In the genomic region with DNA sequence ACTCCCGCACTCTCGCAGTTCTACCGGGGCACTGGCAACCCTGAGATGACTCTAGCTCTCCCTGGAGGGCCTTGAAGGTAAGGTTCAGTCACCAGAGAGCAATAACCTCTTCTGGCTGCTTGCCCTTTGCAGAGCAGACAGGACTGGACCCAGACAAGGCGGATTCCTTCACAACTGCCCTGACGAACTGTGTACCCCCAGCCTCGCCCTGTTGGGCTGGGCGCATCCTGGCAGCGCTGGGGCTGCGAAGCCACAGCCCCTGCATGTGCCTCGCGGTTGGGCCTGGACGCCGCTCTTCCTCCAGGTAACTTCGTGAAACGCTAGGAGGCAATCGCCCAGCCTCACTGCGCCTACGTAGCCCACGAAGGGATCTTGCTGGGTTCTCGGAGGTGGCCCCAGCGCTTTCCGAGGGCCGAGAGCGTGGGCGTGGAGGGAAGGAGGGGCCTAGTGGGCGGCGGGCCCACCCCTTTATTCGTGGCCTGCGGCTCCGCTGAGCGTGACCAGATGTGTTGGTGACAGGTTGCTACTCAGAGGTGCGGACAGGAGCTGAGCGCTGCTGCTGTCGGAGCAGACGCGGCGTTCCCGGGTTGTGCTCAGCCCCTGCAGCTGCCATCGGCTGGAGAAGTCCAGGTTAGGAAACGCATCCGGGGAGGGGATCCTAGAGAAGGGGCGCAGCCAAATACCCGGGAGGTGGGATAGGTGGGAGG, we compare ENCODE assay signal across 8 cellular contexts. TPM values are rescaled to one million over a fixed set of nuclear protein-coding genes. Genes with fewer than 3 reads are reported as not detected.
DNase-seq lines count a peak whose midpoint lies in the region; ATAC-seq and TF ChIP-seq lines count a peak whose summit lies in the region.

No MANE protein-coding gene starts in this region.

- H3K4me3 ChIP-seq in A673 (ENCODE audit: low read depth, low read length, poor library complexity, severe bottlenecking) = peak overlapping the region; percentile 53
- H3K4me3 ChIP-seq in Loucy (ENCODE audit: low read length, poor library complexity, severe bottlenecking) = no peak overlapping the region
- no peak overlapping the region for H3K4me3 ChIP-seq in body of pancreas
- peak overlapping the region; percentile 63 for H3K4me3 ChIP-seq in lower lobe of right lung
- H3K4me3 ChIP-seq in tibial artery = peak overlapping the region; percentile 57 to 68
- no peak overlapping the region for H3K4me3 ChIP-seq in SJCRH30

- no peak overlapping the region for H3K4me2 ChIP-seq in Loucy (ENCODE audit: low read depth, low read length, poor library complexity, severe bottlenecking)

- no peaks in the 10 kb centered on the region for H4K20me1 ChIP-seq in Loucy (ENCODE audit: insufficient read depth, low read length, poor library complexity, severe bottlenecking)

- H2AFZ ChIP-seq in Loucy (ENCODE audit: low read length) = no peak overlapping the region

- no TSS peak for BruUV-seq in A673 (replicated peaks; lab: Mats Ljungman, UMichigan)

- WGBS in body of pancreas, 2 donors = 0 to 12% methylated on average over 2 to 19 of the region's 43 CpGs

- no peak overlapping the region for H3K9ac ChIP-seq in Loucy (ENCODE audit: low read depth, low read length, poor library complexity, severe bottlenecking)

- no peaks in the 10 kb centered on the region for H3K36me3 ChIP-seq in A673 (ENCODE audit: insufficient read depth, low read length, poor library complexity, severe bottlenecking)
- H3K36me3 ChIP-seq in Loucy (ENCODE audit: insufficient read depth, low read length) = no peaks in the 10 kb centered on the region
- no peaks in the 10 kb centered on the region for H3K36me3 ChIP-seq in body of pancreas (replicated peaks in 1 of 2; ENCODE audit: insufficient read depth in 1 of 2, low read depth in 2 of 2)
- H3K36me3 ChIP-seq in lower lobe of right lung = no peaks in the 10 kb centered on the region
- no peaks in the 10 kb centered on the region for H3K36me3 ChIP-seq in tibial artery
- H3K36me3 ChIP-seq in SJCRH30 = no peaks in the 10 kb centered on the region

- no peak for TF ChIP-seq POLR2A in body of pancreas (IDR thresholded peaks at IDR 0.05)

- POLR2A ChIA-PET in A673 (lab: Charles Lee; ENCODE audit: low non-redundant PET) = no interaction called here

- H3K27me3 ChIP-seq in A673 (replicated peaks; ENCODE audit: insufficient read depth, low read depth, low read length, poor library complexity) (peaks cover 21% of the 10 kb centered on the region), Loucy (ENCODE audit: insufficient read depth, low read length, poor library complexity, severe bottlenecking) (no peaks in the 10 kb centered on the region), body of pancreas (no peaks in the 10 kb centered on the region), lower lobe of right lung (ENCODE audit: low read depth) (peaks cover 5% of the 10 kb centered on the region), tibial artery (no peaks in the 10 kb centered on the region), SJCRH30 (no peaks in the 10 kb centered on the region)

- no peaks in the 10 kb centered on the region for H3K9me2 ChIP-seq in Loucy (replicated peaks; ENCODE audit: low read depth, low read length)

- CTCF ChIA-PET in A673 (lab: Charles Lee) = no interaction called here

- no peaks in the 10 kb centered on the region for H3K79me2 ChIP-seq in Loucy (ENCODE audit: insufficient read depth, low read length)

- DNase-seq in A673 (ENCODE audit: low spot score) (no peak), body of pancreas (peak; percentile 11 to 25 (median 18)), lower lobe of right lung (peak; percentile 38), tibial artery (no peak), NCI-H69 (lab: John Stamatoyannopoulos, UW) (no peak), SJCRH30 (no peak)
- no peak for DNase-seq in effector CD4-positive, alpha-beta T cell

- H3K27ac ChIP-seq in A673 (ENCODE audit: low read depth, low read length, poor library complexity, severe bottlenecking) (no peak overlapping the region), body of pancreas (no peak overlapping the region), lower lobe of right lung (no peak overlapping the region), tibial artery (peak overlapping the region in 1 of 2 donors; percentile 91), SJCRH30 (no peak overlapping the region)

- intact Hi-C loops in A673 (cut with micrococcal nuclease; ENCODE audit: unreplicated experiment) (no loop called here), body of pancreas (cut with DNase I) (no loop called here), lower lobe of right lung (cut with DNase I) (no loop called here), tibial artery (cut with DNase I; ENCODE audit: low total_unique reads) (loop anchor here (5.0 kb wide), 1 partner anchor 399 kb away; no protein-coding TSS in a partner anchor)

- H3F3A ChIP-seq in Loucy (ENCODE audit: low read depth) = no peaks in the 10 kb centered on the region

- H3K4me1 ChIP-seq in A673 (ENCODE audit: insufficient read depth, low read length, poor library complexity, severe bottlenecking) (no peaks in the 10 kb centered on the region), Loucy (ENCODE audit: insufficient read depth, low read length, poor library complexity, severe bottlenecking) (no peaks in the 10 kb centered on the region), body of pancreas (peaks cover 14% of the 10 kb centered on the region), lower lobe of right lung (peaks cover 12% of the 10 kb centered on the region), tibial artery (peaks cover 0 to 11% (median 5%) of the 10 kb centered on the region in 4 donors), SJCRH30 (no peaks in the 10 kb centered on the region)

- ATAC-seq in body of pancreas = no peak
- ATAC-seq in lower lobe of right lung = no peak

- TF ChIP-seq CTCF in A673 (conservative IDR thresholded peaks at IDR 0.05; ENCODE audit: low read depth, low read length) (no peak), Loucy (conservative IDR thresholded peaks at IDR 0.05; ENCODE audit: low read length) (peak; percentile 41), body of pancreas (IDR thresholded peaks at IDR 0.05) (peak in 1 of 7 experiments; percentile 16), lower lobe of right lung (IDR thresholded peaks at IDR 0.05) (no peak), tibial artery (IDR thresholded peaks at IDR 0.05) (no peak)

- H3K9me3 ChIP-seq in A673 (ENCODE audit: low read depth, low read length, poor library complexity, severe bottlenecking) = no peaks in the 10 kb centered on the region
- no peaks in the 10 kb centered on the region for H3K9me3 ChIP-seq in Loucy (ENCODE audit: insufficient read depth, low read depth, low read length)
- H3K9me3 ChIP-seq in body of pancreas = no peaks in the 10 kb centered on the region
- H3K9me3 ChIP-seq in lower lobe of right lung = no peaks in the 10 kb centered on the region
- no peaks in the 10 kb centered on the region for H3K9me3 ChIP-seq in tibial artery
- no peaks in the 10 kb centered on the region for H3K9me3 ChIP-seq in SJCRH30 (replicated peaks)

RNA-seq across cellular contexts. Expression of gene MAMLD1, which starts 1.9 kb away (rescaled TPM):
- total RNA-seq in A673 (2021) (3.2 and 4.0 TPM in 2 replicates), body of pancreas (1 to 10 TPM; 3.4 to 5.6 TPM), lower lobe of right lung (3.0 TPM)
- total RNA-seq in SJCRH30 (2014; rRNA removed; shearing (Covaris generic)) = 5.5 and 5.6 TPM in 2 replicates

Comparison
In these comparisons a context has a peak if more than half of its experiments do, and no peak if none do; other contexts are left out.
1. DNase-seq: peak in body of pancreas (4 of 4) and lower lobe of right lung (single experiment); none in A673 (single experiment), tibial artery (0 of 2), NCI-H69 (single experiment), SJCRH30 (0 of 2) and effector CD4-positive, alpha-beta T cell (single experiment).
2. H3K4me3 ChIP-seq: peak in A673 (single experiment), lower lobe of right lung (single experiment) and tibial artery (2 of 2); none in Loucy (single experiment), body of pancreas (0 of 2) and SJCRH30 (single experiment).